In the genomic region with DNA sequence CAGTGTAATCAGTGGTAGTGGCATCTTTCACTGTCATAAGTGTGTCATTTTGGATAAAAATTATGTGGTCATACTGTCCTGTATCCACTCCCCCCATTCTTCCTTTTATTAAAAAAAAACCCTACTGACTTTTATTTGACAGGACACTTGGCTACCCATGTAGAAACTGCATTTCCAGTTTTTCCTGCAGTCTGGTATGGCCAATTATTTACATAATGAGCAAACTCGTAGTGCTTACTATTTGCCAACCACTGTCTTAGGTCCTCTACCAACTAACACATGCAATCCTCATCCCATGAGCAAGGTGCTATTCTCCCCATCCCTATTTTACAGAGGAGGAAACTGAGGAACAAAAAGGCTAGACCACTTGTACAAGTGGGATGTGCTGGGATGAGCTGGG, we compare ENCODE assay signal across 15 cellular contexts.
DNase-seq lines count a peak whose midpoint lies in the region; ATAC-seq, FAIRE-seq and TF ChIP-seq lines count a peak whose summit lies in the region.
"Had no signal": no experiment of that assay in that cellular context is flagged by ENCODE, and none has a peak within 500 bp of the region (broad histone marks: within the 10 kb centered on the region; RNA-seq: fewer than 3 reads in every experiment).

No MANE protein-coding gene starts in this region.

- H3K9me3 ChIP-seq in breast epithelium (no peaks in the 10 kb centered on the region), left lung (no peaks in the 10 kb centered on the region), right atrium auricular region (no peaks in the 10 kb centered on the region)
- H3K9me3 ChIP-seq: BLaER1 treated with 17β-estradiol and CSF1 and Interleukin-3, amounts not matched to agents 10 nM and 100 nM had no signal

- no peaks in the 10 kb centered on the region for H3K4me1 ChIP-seq in breast epithelium
- H3K4me1 ChIP-seq in left lung, result no peaks in the 10 kb centered on the region
- no peaks in the 10 kb centered on the region for H3K4me1 ChIP-seq in right atrium auricular region
- H3K4me1 ChIP-seq: BLaER1 treated with 17β-estradiol and CSF1 and Interleukin-3, amounts not matched to agents 10 nM and 100 nM had no signal

- H3K27me3 ChIP-seq in breast epithelium (peaks cover 0 to 5% of the 10 kb centered on the region in 2 donors), left lung (no peaks in the 10 kb centered on the region), right atrium auricular region (no peaks in the 10 kb centered on the region)
- H3K27me3 ChIP-seq: BLaER1 treated with 17β-estradiol and CSF1 and Interleukin-3, amounts not matched to agents 10 nM and 100 nM had no signal

- H3K36me3 ChIP-seq in breast epithelium (no peaks in the 10 kb centered on the region), left lung (no peaks in the 10 kb centered on the region), right atrium auricular region (no peaks in the 10 kb centered on the region)
- H3K36me3 ChIP-seq: BLaER1 treated with 17β-estradiol and CSF1 and Interleukin-3, amounts not matched to agents 10 nM and 100 nM had no signal

- in situ Hi-C loops in T47D (cut with HindIII; ENCODE audit: low pct_unique_long_range_greater_than_20kb, low sequenced_read_pairs), result no loop called here

- TF ChIP-seq CTCF in breast epithelium (IDR thresholded peaks at IDR 0.05) (no peak), epithelial cell of esophagus (IDR thresholded peaks at IDR 0.05; ENCODE audit: insufficient read depth, low read depth, low read length, missing control alignments) (no peak), left lung (IDR thresholded peaks at IDR 0.05) (no peak), right atrium auricular region (IDR thresholded peaks at IDR 0.05) (no peak)

- FAIRE-seq in H54 (lab: Jason Lieb, UNC), result no peak
- FAIRE-seq: G401.6, GM12892, GM18507 had no signal

- no peak for TF ChIP-seq POLR2A in breast epithelium (IDR thresholded peaks at IDR 0.05)
- TF ChIP-seq POLR2A in H54 (IDR thresholded peaks at IDR 0.05; ENCODE audit: low read depth, low read length), result no peak

- DNase-seq in T47D (ENCODE audit: low read depth in 1 of 2, low spot score in 1 of 2) (peak; percentile 66 to 96), breast epithelium (ENCODE audit: low spot score in 2 of 2) (no peak), epithelial cell of esophagus (ENCODE audit: low read depth) (peak; percentile 47), left lung (no peak), H54 (ENCODE audit: insufficient read length, low spot score) (no peak), right atrium auricular region (ENCODE audit: low spot score) (no peak)
- DNase-seq: Calu3; CD8-positive, alpha-beta T cell; GM23248; HCEC 1CT had no signal

- peak; percentile 54 for ATAC-seq in left lung
- no peak for ATAC-seq in GM21529 (IDR thresholded peaks at IDR 0.05; ENCODE audit: unreplicated experiment)
- ATAC-seq: CD8-positive, alpha-beta T cell had no signal

- H3K27ac ChIP-seq in breast epithelium (no peak overlapping the region), left lung (no peak overlapping the region), right atrium auricular region (no peak overlapping the region)
- H3K27ac ChIP-seq: BLaER1 treated with 17β-estradiol and CSF1 and Interleukin-3, amounts not matched to agents 10 nM and 100 nM; GM23248 had no signal

- intact Hi-C loops in breast epithelium (cut with DNase I; ENCODE audit: low total_unique reads) (no loop called here), left lung (cut with DNase I) (no loop called here)

- H3K4me3 ChIP-seq in breast epithelium (no peak overlapping the region), epithelial cell of esophagus (ENCODE audit: low read length) (no peak overlapping the region), left lung (no peak overlapping the region), right atrium auricular region (no peak overlapping the region)
- H3K4me3 ChIP-seq: BLaER1 treated with 17β-estradiol and CSF1 and Interleukin-3, amounts not matched to agents 10 nM and 100 nM; GM23248 had no signal

Comparison
In these comparisons a context has a peak if more than half of its experiments do, and no peak if none do; other contexts are left out.
1. DNase-seq: peak in T47D (2 of 2) and epithelial cell of esophagus (single experiment); none in breast epithelium (0 of 2), left lung (0 of 2), H54 (single experiment) and right atrium auricular region (single experiment).